ENCODE assay signal across 8 cellular contexts in genomic region chr20:31494131-31494530, GRCh38. TPM values are rescaled to one million over a fixed set of nuclear protein-coding genes. Genes with fewer than 3 reads are reported as not detected.
DNase-seq lines count a peak whose midpoint lies in the region; ATAC-seq, FAIRE-seq and TF ChIP-seq lines count a peak whose summit lies in the region.
"Had no signal": no experiment of that assay in that cellular context is flagged by ENCODE, and none has a peak within 500 bp of the region (broad histone marks: within the 10 kb centered on the region; RNA-seq: fewer than 3 reads in every experiment).

No MANE protein-coding gene starts in this region.

- no peaks in the 10 kb centered on the region for H3K36me3 ChIP-seq in GM23338 (ENCODE audit: insufficient read depth)
- no peaks in the 10 kb centered on the region for H3K36me3 ChIP-seq in right lobe of liver
- H3K36me3 ChIP-seq: ovary had no signal

- FAIRE-seq in urothelium cell line (lab: Jason Lieb, UNC), result no peak

- ATAC-seq in GM23338 (peak; percentile 64), right lobe of liver (peak in 3 of 4 donors; percentile 33 to 54 (median 36)), GM19023 (IDR thresholded peaks at IDR 0.05; ENCODE audit: unreplicated experiment) (no peak)
- ATAC-seq: body of pancreas had no signal

- no peak overlapping the region for H3K4me2 ChIP-seq in GM23338

- no peak overlapping the region for H2AFZ ChIP-seq in GM23338

- no peaks in the 10 kb centered on the region for H3K4me1 Mint-ChIP-seq in GM23338

- H3K27ac Mint-ChIP-seq in GM23338, result no peak overlapping the region

- H3K27me3 ChIP-seq in GM23338 (ENCODE audit: insufficient read depth) (no peaks in the 10 kb centered on the region), right lobe of liver (no peaks in the 10 kb centered on the region)
- H3K27me3 ChIP-seq: body of pancreas, ovary had no signal

- no peak for TF ChIP-seq POLR2A in right lobe of liver (IDR thresholded peaks at IDR 0.05)

- H3K27me3 Mint-ChIP-seq in GM23338 (ENCODE audit: insufficient read depth, low read depth, poor library complexity), result peaks cover 6% of the 10 kb centered on the region

- WGBS in right lobe of liver (ENCODE audit: insufficient coverage, low coverage, low lambda C conversion rate, missing lambda C conversion rate), result 50% methylated on average over 2 of the region's 2 CpGs

- H3K4me3 ChIP-seq in GM23338 (no peak overlapping the region), right lobe of liver (no peak overlapping the region)
- H3K4me3 ChIP-seq: body of pancreas, ovary had no signal

- H3K36me3 Mint-ChIP-seq in GM23338 (ENCODE audit: low read depth), result no peaks in the 10 kb centered on the region; the same call in 1 of the 3 replicates

- no peaks in the 10 kb centered on the region for H3K9me2 ChIP-seq in GM23338 (ENCODE audit: insufficient read depth)

- no peak overlapping the region for H3K4me3 Mint-ChIP-seq in GM23338

- no peaks in the 10 kb centered on the region; the same call in 1 of the 2 replicates for H3F3A ChIP-seq in GM23338 (replicated peaks; ENCODE audit: low read depth)

- TF ChIP-seq CTCF in GM23338 (conservative IDR thresholded peaks at IDR 0.05; ENCODE audit: low read depth in 2 of 2) (peak; percentile 89 to 98), right lobe of liver (IDR thresholded peaks at IDR 0.05) (peak; percentile 17 to 32 (median 22))

- H3K9me3 Mint-ChIP-seq in GM23338, result peaks cover 81% of the 10 kb centered on the region

- no peaks in the 10 kb centered on the region for H4K20me1 ChIP-seq in GM23338 (replicated peaks; ENCODE audit: insufficient read depth)

- no peak overlapping the region for H3K27ac ChIP-seq in GM23338 (ENCODE audit: low read depth)
- H3K27ac ChIP-seq in right lobe of liver, result no peak overlapping the region
- H3K27ac ChIP-seq: body of pancreas, ovary had no signal

- no peaks in the 10 kb centered on the region for H3K79me2 ChIP-seq in GM23338 (replicated peaks; ENCODE audit: insufficient read depth)

- H3K4me1 ChIP-seq in GM23338 (ENCODE audit: insufficient read depth) (peaks cover 7% of the 10 kb centered on the region), right lobe of liver (no peaks in the 10 kb centered on the region)

- H3K9me3 ChIP-seq in right lobe of liver, result no peaks in the 10 kb centered on the region
- H3K9me3 ChIP-seq: body of pancreas, ovary had no signal

- DNase-seq in GM23338 (ENCODE audit: low spot score) (peak; percentile 96), RPMI8226 (peak; percentile 60), right lobe of liver (no peak), urothelium cell line (ENCODE audit: low spot score) (no peak), activated gamma-delta T cell treated with Interleukin-2 at 50 U/mL for 16 hours (no peak)

- intact Hi-C loops in right lobe of liver (cut with DNase I), result no loop called here

TF ChIP-seq in GM23338, 12 proteins besides CTCF, POLR2A, EP300 and RAD21:
- TF ChIP-seq JUNB (IDR thresholded peaks at IDR 0.05; ENCODE audit: unreplicated experiment) (no peak), CREB1 (CRISPR knock-in tag; IDR thresholded peaks at IDR 0.05; ENCODE audit: low read depth) (peak; percentile 44; the same call in 1 of the 2 replicates)

RNA-seq across cellular contexts. Expression of gene REM1, which starts 19.0 kb away (rescaled TPM):
- total RNA-seq in GM23338 (2014; rRNA removed; shearing (Covaris generic)), result 0.28 TPM in 1 of 2 replicates, not detected in the other
- polyA plus RNA-seq in GM23338 (2016; fragmentation: Nextera tagmentation; extraction: Ambion mirVana), result not detected in 2 replicates
- 1 to 10 TPM in 1 of 6 experiments, under 1 TPM in 4, not detected in 1; 0.12 to 1.0 (median 0.20) TPM for total RNA-seq in right lobe of liver

RNA-seq across cellular contexts. Expression of gene DEFB124, which starts 19.2 kb away (rescaled TPM):
- 0.52 TPM in 1 of 2 replicates, not detected in the other for total RNA-seq in GM23338 (2014; rRNA removed; shearing (Covaris generic))
- not detected in 2 replicates for polyA plus RNA-seq in GM23338 (2016; fragmentation: Nextera tagmentation; extraction: Ambion mirVana)
- total RNA-seq in right lobe of liver, result not detected
- total RNA-seq: body of pancreas had no signal

RNA-seq across cellular contexts. Expression of gene HM13, which starts 20.1 kb away (rescaled TPM):
- total RNA-seq in GM23338 (2014; rRNA removed; shearing (Covaris generic)), result 103 and 126 TPM in 2 replicates
- 147 and 150 TPM in 2 replicates for polyA plus RNA-seq in GM23338 (2016; fragmentation: Nextera tagmentation; extraction: Ambion mirVana)
- 100 to 1,000 TPM in 5 of 6 experiments, 10 to 100 TPM in 1; 78.1 to 141 (median 114) TPM for total RNA-seq in right lobe of liver

RNA-seq across cellular contexts. Expression of gene DEFB123, which starts 53.7 kb away (rescaled TPM):
- total RNA-seq in GM23338 (2014; rRNA removed; shearing (Covaris generic)), result not detected in 2 replicates
- not detected in 2 replicates for polyA plus RNA-seq in GM23338 (2016; fragmentation: Nextera tagmentation; extraction: Ambion mirVana)
- not detected for total RNA-seq in right lobe of liver
- total RNA-seq: body of pancreas, ovary had no signal
- polyA plus RNA-seq: ovary had no signal

Comparison
In these comparisons a context has a peak if more than half of its experiments do, and no peak if none do; other contexts are left out.
1. DNase-seq: peak in GM23338 (single experiment) and RPMI8226 (single experiment); none in right lobe of liver (0 of 3), urothelium cell line (single experiment) and activated gamma-delta T cell treated with Interleukin-2 at 50 U/mL for 16 hours (single experiment).